Comparison of ENCODE assay signal across 28 cellular contexts in genomic region chr16:65054457-65054856, GRCh38.
"Had no signal": no experiment of that assay in that cellular context is flagged by ENCODE, and none has a peak within 500 bp of the region (broad histone marks: within the 10 kb centered on the region; RNA-seq: fewer than 3 reads in every experiment).

No MANE protein-coding gene starts in this region.

- DNase-seq: activated CD4-positive, alpha-beta T cell treated with anti-CD3 and anti-CD28 coated beads for 4 hours; activated CD4-positive, alpha-beta T cell treated with anti-CD3 and anti-CD28 coated beads, Interleukin-2, amount 50 U/mL, for 4 hours; activated naive CD4-positive, alpha-beta T cell treated with Interleukin-2 at 50 U/mL for 16 hours; activated naive CD8-positive, alpha-beta T cell treated with anti-CD3 and anti-CD28 coated beads for 36 hours; activated T-cell treated with anti-CD3 and anti-CD28 coated beads for 4 hours; activated T-cell treated with anti-CD3 and anti-CD28 coated beads, Interleukin-2, amount 50 U/mL, for 72 hours; adrenal gland; aorta; body of pancreas; colonic mucosa; effector memory CD4-positive, alpha-beta T cell; erythroblast; foreskin fibroblast; head of caudate nucleus; hippocampal formation; immature natural killer cell; naive thymus-derived CD8-positive, alpha-beta T cell; nucleus accumbens; psoas muscle; sigmoid colon; stimulated activated CD4-positive, alpha-beta T cell treated with anti-CD3 and anti-CD28 coated beads, Interleukin-15, amount 100 ng/mL, for 24 hours; stimulated activated CD4-positive, alpha-beta T cell treated with anti-CD3 and anti-CD28 coated beads, Interleukin-2, amount 100 ng/mL, for 24 hours; stimulated activated naive B cell treated with anti-CD40 and anti-IgM and Interleukin-4, amounts not matched to agents 10 μg/mL and 1 μg/mL and 100 μg/mL, for 72 hours; stomach; testis; transverse colon had no signal

- H3K27me3 Mint-ChIP-seq: activated naive CD8-positive, alpha-beta T cell treated with anti-CD3 and anti-CD28 coated beads for 36 hours; stimulated activated naive B cell treated with anti-CD40 and anti-IgM and Interleukin-4, amounts not matched to agents 10 μg/mL and 1 μg/mL and 100 μg/mL, for 72 hours had no signal

- H3K4me3 Mint-ChIP-seq: activated naive CD8-positive, alpha-beta T cell treated with anti-CD3 and anti-CD28 coated beads for 36 hours; activated T-cell treated with anti-CD3 and anti-CD28 coated beads, Interleukin-2, amount 50 U/mL, for 72 hours; immature natural killer cell; mesothelial cell of epicardium; naive thymus-derived CD8-positive, alpha-beta T cell; neural crest cell; stimulated activated naive B cell treated with anti-CD40 and anti-IgM and Interleukin-4, amounts not matched to agents 10 μg/mL and 1 μg/mL and 100 μg/mL, for 72 hours had no signal

- H3K36me3 Mint-ChIP-seq: activated naive CD8-positive, alpha-beta T cell treated with anti-CD3 and anti-CD28 coated beads for 36 hours; immature natural killer cell; mesothelial cell of epicardium; stimulated activated naive B cell treated with anti-CD40 and anti-IgM and Interleukin-4, amounts not matched to agents 10 μg/mL and 1 μg/mL and 100 μg/mL, for 72 hours had no signal

- H3K27ac Mint-ChIP-seq: activated naive CD8-positive, alpha-beta T cell treated with anti-CD3 and anti-CD28 coated beads for 36 hours; activated T-cell treated with anti-CD3 and anti-CD28 coated beads, Interleukin-2, amount 50 U/mL, for 72 hours; immature natural killer cell; mesothelial cell of epicardium; naive thymus-derived CD8-positive, alpha-beta T cell; stimulated activated naive B cell treated with anti-CD40 and anti-IgM and Interleukin-4, amounts not matched to agents 10 μg/mL and 1 μg/mL and 100 μg/mL, for 72 hours had no signal

- H3K4me1 Mint-ChIP-seq: activated naive CD8-positive, alpha-beta T cell treated with anti-CD3 and anti-CD28 coated beads for 36 hours; immature natural killer cell; mesothelial cell of epicardium; naive thymus-derived CD8-positive, alpha-beta T cell; stimulated activated naive B cell treated with anti-CD40 and anti-IgM and Interleukin-4, amounts not matched to agents 10 μg/mL and 1 μg/mL and 100 μg/mL, for 72 hours had no signal
